ENCODE assay signal across 25 cellular contexts in genomic region chr5:141328231-141328630, GRCh38. TPM values are rescaled to one million over a fixed set of nuclear protein-coding genes. Genes with fewer than 3 reads are reported as not detected.
"Had no signal": no experiment of that assay in that cellular context is flagged by ENCODE, and none has a peak within 500 bp of the region (broad histone marks: within the 10 kb centered on the region; RNA-seq: fewer than 3 reads in every experiment).

No MANE protein-coding gene starts in this region.

- H3K27ac Mint-ChIP-seq: activated naive CD4-positive, alpha-beta T cell treated with anti-CD3 and anti-CD28 coated beads for 36 hours; activated naive CD8-positive, alpha-beta T cell treated with anti-CD3 and anti-CD28 coated beads, Interleukin-2, amount 10 ng/mL, durations not matched to agents 7 days and 5 days; endodermal cell; naive B cell; stimulated activated memory B cell treated with anti-CD40 and anti-IgM and Interleukin-4, amounts not matched to agents 10 μg/mL and 1 μg/mL and 100 μg/mL, for 72 hours had no signal

- H3K9me3 ChIP-seq: gastrocnemius medialis had no signal

- FAIRE-seq: small intestine, urothelium cell line had no signal

- H3K4me1 ChIP-seq: esophagus squamous epithelium, right lobe of liver, stomach, transverse colon had no signal

- H3K36me3 ChIP-seq: esophagus squamous epithelium, gastrocnemius medialis, right lobe of liver, transverse colon had no signal

- ATAC-seq: activated T-cell treated with anti-CD3 and anti-CD28 coated beads, Interleukin-2, amount 50 U/mL, for 4 hours; gastrocnemius medialis; right lobe of liver; stimulated activated memory B cell treated with anti-CD40 and anti-IgM and Interleukin-4, amounts not matched to agents 10 μg/mL and 1 μg/mL and 100 μg/mL, for 72 hours had no signal

- H3K4me3 Mint-ChIP-seq: activated naive CD4-positive, alpha-beta T cell treated with anti-CD3 and anti-CD28 coated beads for 36 hours; activated naive CD8-positive, alpha-beta T cell treated with anti-CD3 and anti-CD28 coated beads, Interleukin-2, amount 10 ng/mL, durations not matched to agents 7 days and 5 days; activated T-cell treated with anti-CD3 and anti-CD28 coated beads, Interleukin-2, amount 50 U/mL, for 4 hours; endodermal cell; stimulated activated memory B cell treated with anti-CD40 and anti-IgM and Interleukin-4, amounts not matched to agents 10 μg/mL and 1 μg/mL and 100 μg/mL, for 72 hours had no signal

- DNase-seq: activated CD8-positive, alpha-beta memory T cell treated with anti-CD3 and anti-CD28 coated beads, Interleukin-2, amount 50 U/mL, for 48 hours; activated effector memory CD4-positive, alpha-beta T cell treated with Interleukin-2 at 50 U/mL for 16 hours; activated naive CD4-positive, alpha-beta T cell treated with anti-CD3 and anti-CD28 coated beads for 36 hours; activated naive CD8-positive, alpha-beta T cell treated with anti-CD3 and anti-CD28 coated beads, Interleukin-2, amount 10 ng/mL, durations not matched to agents 7 days and 5 days; activated T-cell treated with anti-CD3 and anti-CD28 coated beads, Interleukin-2, amount 50 U/mL, for 4 hours; amniotic stem cell; cerebellar nuclear complex; cortex of kidney; endodermal cell; esophagus squamous epithelium; gastrocnemius medialis; head of caudate nucleus; hypothalamus; mesendoderm; naive B cell; occipital lobe; right lobe of liver; small intestine; stimulated activated CD4-positive, alpha-beta T cell treated with anti-CD3 and anti-CD28 coated beads, Interleukin-2, amount 100 ng/mL, for 24 hours; stomach; T-helper 2 cell; transverse colon had no signal

- H3K4me1 Mint-ChIP-seq: endodermal cell had no signal

- H3K36me3 Mint-ChIP-seq: activated naive CD8-positive, alpha-beta T cell treated with anti-CD3 and anti-CD28 coated beads, Interleukin-2, amount 10 ng/mL, durations not matched to agents 7 days and 5 days; stimulated activated memory B cell treated with anti-CD40 and anti-IgM and Interleukin-4, amounts not matched to agents 10 μg/mL and 1 μg/mL and 100 μg/mL, for 72 hours had no signal

- H3K27ac ChIP-seq: esophagus squamous epithelium, gastrocnemius medialis, right lobe of liver, stomach, transverse colon had no signal

- H3K4me3 ChIP-seq: esophagus squamous epithelium, gastrocnemius medialis, right lobe of liver, stomach, transverse colon had no signal

- H3K27me3 ChIP-seq: right lobe of liver had no signal

RNA-seq across cellular contexts. Expression of gene PCDHGA1, which starts 2.1 kb away (rescaled TPM):
- total RNA-seq: activated naive CD4-positive, alpha-beta T cell treated with anti-CD3 and anti-CD28 coated beads for 36 hours had no signal

RNA-seq across cellular contexts. Expression of gene PCDHGA2, which starts 10.3 kb away (rescaled TPM):
- total RNA-seq: activated naive CD4-positive, alpha-beta T cell treated with anti-CD3 and anti-CD28 coated beads for 36 hours had no signal

RNA-seq across cellular contexts. Expression of gene PCDHGA3, which starts 15.4 kb away (rescaled TPM):
- total RNA-seq: activated CD8-positive, alpha-beta memory T cell treated with anti-CD3 and anti-CD28 coated beads for 36 hours; activated naive CD4-positive, alpha-beta T cell treated with anti-CD3 and anti-CD28 coated beads for 36 hours; activated T-cell treated with anti-CD3 and anti-CD28 coated beads, Interleukin-2, amount 50 U/mL, for 4 hours had no signal

RNA-seq across cellular contexts. Expression of gene PCDHGB1, which starts 21.7 kb away (rescaled TPM):
- total RNA-seq: activated CD8-positive, alpha-beta memory T cell treated with anti-CD3 and anti-CD28 coated beads for 36 hours; activated naive CD4-positive, alpha-beta T cell treated with anti-CD3 and anti-CD28 coated beads for 36 hours; activated naive CD8-positive, alpha-beta T cell treated with anti-CD3 and anti-CD28 coated beads, Interleukin-2, amount 10 ng/mL, durations not matched to agents 7 days and 5 days had no signal
